ENCODE assay signal across 1 cellular context in the genomic region with DNA sequence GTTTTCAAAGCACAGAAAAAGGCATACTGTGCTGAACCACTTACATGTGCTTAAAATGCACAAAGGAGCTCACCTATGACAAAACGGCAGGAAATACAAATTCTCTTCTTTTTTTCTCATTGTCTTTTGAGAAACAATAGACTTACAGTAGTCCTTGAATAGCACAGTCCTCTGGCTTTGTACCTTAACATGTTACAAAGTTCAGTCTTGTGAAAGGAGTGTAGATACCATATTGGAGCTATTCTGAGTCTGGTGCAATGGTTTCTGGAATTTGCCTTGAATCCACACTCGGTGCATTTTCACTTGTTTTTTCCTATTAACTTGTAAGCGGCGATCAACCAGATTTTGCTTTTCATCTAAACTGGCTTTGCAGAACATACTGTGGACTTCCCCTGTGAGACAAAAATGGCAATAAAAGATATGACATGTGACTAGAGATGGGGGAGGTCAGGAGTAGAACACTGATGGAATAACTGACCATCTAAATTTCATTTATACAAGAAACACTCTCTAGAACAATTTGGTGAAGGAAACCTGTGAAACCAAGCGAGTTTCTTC.
TF ChIP-seq lines count a peak whose summit lies in the region.

No MANE protein-coding gene starts in this region.

TF ChIP-seq in HepG2, 621 proteins besides CTCF, POLR2A, EP300 and RAD21 (continued from another document):
- TF ChIP-seq, protein P1, sequence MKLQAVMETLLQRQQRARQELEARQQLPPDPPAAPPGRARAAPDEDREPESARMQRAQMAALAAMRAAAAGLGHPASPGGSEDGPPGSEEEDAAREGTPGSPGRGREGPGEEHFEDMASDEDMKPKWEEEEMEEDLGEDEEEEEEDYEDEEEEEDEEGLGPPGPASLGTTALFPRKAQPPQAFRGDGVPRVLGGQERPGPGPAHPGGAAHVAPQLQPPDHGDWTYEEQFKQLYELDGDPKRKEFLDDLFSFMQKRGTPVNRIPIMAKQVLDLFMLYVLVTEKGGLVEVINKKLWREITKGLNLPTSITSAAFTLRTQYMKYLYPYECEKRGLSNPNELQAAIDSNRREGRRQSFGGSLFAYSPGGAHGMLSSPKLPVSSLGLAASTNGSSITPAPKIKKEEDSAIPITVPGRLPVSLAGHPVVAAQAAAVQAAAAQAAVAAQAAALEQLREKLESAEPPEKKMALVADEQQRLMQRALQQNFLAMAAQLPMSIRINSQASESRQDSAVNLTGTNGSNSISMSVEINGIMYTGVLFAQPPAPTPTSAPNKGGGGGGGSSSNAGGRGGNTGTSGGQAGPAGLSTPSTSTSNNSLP (IDR thresholded peaks at IDR 0.05; ENCODE audit: low read depth, low read length), result no peak
- TF ChIP-seq, protein P2, sequence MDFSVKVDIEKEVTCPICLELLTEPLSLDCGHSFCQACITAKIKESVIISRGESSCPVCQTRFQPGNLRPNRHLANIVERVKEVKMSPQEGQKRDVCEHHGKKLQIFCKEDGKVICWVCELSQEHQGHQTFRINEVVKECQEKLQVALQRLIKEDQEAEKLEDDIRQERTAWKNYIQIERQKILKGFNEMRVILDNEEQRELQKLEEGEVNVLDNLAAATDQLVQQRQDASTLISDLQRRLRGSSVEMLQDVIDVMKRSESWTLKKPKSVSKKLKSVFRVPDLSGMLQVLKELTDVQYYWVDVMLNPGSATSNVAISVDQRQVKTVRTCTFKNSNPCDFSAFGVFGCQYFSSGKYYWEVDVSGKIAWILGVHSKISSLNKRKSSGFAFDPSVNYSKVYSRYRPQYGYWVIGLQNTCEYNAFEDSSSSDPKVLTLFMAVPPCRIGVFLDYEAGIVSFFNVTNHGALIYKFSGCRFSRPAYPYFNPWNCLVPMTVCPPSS (IDR thresholded peaks at IDR 0.05), result no peak
- TF ChIP-seq FOXA1 (IDR thresholded peaks at IDR 0.05) (no peak), FOXA1 (CRISPR knock-in tag; IDR thresholded peaks at IDR 0.05) (0 out of 2 replicates have a peak, but pooled peaks have one; percentile 13), FOXA3 (CRISPR knock-in tag; IDR thresholded peaks at IDR 0.05) (0 out of 2 replicates have a peak, but pooled peaks have one; percentile 7), HNF4G (IDR thresholded peaks at IDR 0.05; ENCODE audit: borderline replicate concordance, low read depth, low read length) (peak; percentile 53; the same call in 1 of the 2 replicates), HNF4G (CRISPR knock-in tag; IDR thresholded peaks at IDR 0.05; ENCODE audit: borderline replicate concordance, low read depth) (no peak), ZNF746 (CRISPR knock-in tag; IDR thresholded peaks at IDR 0.05) (no peak), NCOR1 (IDR thresholded peaks at IDR 0.05; ENCODE audit: borderline replicate concordance, low read length) (peak; percentile 67; the same call in 1 of the 2 replicates), SOX6 (IDR thresholded peaks at IDR 0.05) (no peak), SOX6 (CRISPR knock-in tag; IDR thresholded peaks at IDR 0.05) (peak; percentile 93), GATAD2A (CRISPR knock-in tag; IDR thresholded peaks at IDR 0.05) (peak; percentile 52), HNF4A (CRISPR knock-in tag; IDR thresholded peaks at IDR 0.05) (peak; percentile 89), SAP130 (CRISPR knock-in tag; IDR thresholded peaks at IDR 0.05; ENCODE audit: low read depth) (no peak), SOX13 (IDR thresholded peaks at IDR 0.05) (peak; percentile 92), SOX13 (CRISPR knock-in tag; conservative IDR thresholded peaks at IDR 0.05 in 1 of 2, IDR thresholded peaks at IDR 0.05 in 1 of 2) (peak in 1 of 2 experiments; percentile 98; a peak in 2 of 4 replicates), CEBPB (IDR thresholded peaks at IDR 0.05; ENCODE audit: borderline replicate concordance, low read depth, low read length) (peak; percentile 73), SOX5 (CRISPR knock-in tag; IDR thresholded peaks at IDR 0.05; ENCODE audit: borderline replicate concordance) (peak; percentile 99), ZNF644 (CRISPR knock-in tag; IDR thresholded peaks at IDR 0.05; ENCODE audit: low read depth) (peak; percentile 87; the same call in 1 of the 2 replicates), FOXJ3 (CRISPR knock-in tag; IDR thresholded peaks at IDR 0.05; ENCODE audit: borderline replicate concordance) (peak; percentile 61; the same call in 1 of the 2 replicates), CEBPG (CRISPR knock-in tag; IDR thresholded peaks at IDR 0.05) (peak; percentile 36; the same call in 1 of the 2 replicates)
- TF ChIP-seq, protein P3, sequence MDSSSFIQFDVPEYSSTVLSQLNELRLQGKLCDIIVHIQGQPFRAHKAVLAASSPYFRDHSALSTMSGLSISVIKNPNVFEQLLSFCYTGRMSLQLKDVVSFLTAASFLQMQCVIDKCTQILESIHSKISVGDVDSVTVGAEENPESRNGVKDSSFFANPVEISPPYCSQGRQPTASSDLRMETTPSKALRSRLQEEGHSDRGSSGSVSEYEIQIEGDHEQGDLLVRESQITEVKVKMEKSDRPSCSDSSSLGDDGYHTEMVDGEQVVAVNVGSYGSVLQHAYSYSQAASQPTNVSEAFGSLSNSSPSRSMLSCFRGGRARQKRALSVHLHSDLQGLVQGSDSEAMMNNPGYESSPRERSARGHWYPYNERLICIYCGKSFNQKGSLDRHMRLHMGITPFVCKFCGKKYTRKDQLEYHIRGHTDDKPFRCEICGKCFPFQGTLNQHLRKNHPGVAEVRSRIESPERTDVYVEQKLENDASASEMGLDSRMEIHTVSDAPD (CRISPR knock-in tag; IDR thresholded peaks at IDR 0.05), result 0 out of 2 replicates have a peak, but pooled peaks have one; percentile 31
- TF ChIP-seq, protein P4, sequence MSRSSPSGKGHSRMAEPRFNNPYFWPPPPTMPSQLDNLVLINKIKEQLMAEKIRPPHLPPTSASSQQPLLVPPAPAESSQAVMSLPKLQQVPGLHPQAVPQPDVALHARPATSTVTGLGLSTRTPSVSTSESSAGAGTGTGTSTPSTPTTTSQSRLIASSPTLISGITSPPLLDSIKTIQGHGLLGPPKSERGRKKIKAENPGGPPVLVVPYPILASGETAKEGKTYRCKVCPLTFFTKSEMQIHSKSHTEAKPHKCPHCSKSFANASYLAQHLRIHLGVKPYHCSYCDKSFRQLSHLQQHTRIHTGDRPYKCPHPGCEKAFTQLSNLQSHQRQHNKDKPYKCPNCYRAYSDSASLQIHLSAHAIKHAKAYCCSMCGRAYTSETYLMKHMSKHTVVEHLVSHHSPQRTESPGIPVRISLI (CRISPR knock-in tag; IDR thresholded peaks at IDR 0.05; ENCODE audit: borderline replicate concordance), result peak; percentile 41; the same call in 1 of the 2 replicates
- TF ChIP-seq, protein P5, sequence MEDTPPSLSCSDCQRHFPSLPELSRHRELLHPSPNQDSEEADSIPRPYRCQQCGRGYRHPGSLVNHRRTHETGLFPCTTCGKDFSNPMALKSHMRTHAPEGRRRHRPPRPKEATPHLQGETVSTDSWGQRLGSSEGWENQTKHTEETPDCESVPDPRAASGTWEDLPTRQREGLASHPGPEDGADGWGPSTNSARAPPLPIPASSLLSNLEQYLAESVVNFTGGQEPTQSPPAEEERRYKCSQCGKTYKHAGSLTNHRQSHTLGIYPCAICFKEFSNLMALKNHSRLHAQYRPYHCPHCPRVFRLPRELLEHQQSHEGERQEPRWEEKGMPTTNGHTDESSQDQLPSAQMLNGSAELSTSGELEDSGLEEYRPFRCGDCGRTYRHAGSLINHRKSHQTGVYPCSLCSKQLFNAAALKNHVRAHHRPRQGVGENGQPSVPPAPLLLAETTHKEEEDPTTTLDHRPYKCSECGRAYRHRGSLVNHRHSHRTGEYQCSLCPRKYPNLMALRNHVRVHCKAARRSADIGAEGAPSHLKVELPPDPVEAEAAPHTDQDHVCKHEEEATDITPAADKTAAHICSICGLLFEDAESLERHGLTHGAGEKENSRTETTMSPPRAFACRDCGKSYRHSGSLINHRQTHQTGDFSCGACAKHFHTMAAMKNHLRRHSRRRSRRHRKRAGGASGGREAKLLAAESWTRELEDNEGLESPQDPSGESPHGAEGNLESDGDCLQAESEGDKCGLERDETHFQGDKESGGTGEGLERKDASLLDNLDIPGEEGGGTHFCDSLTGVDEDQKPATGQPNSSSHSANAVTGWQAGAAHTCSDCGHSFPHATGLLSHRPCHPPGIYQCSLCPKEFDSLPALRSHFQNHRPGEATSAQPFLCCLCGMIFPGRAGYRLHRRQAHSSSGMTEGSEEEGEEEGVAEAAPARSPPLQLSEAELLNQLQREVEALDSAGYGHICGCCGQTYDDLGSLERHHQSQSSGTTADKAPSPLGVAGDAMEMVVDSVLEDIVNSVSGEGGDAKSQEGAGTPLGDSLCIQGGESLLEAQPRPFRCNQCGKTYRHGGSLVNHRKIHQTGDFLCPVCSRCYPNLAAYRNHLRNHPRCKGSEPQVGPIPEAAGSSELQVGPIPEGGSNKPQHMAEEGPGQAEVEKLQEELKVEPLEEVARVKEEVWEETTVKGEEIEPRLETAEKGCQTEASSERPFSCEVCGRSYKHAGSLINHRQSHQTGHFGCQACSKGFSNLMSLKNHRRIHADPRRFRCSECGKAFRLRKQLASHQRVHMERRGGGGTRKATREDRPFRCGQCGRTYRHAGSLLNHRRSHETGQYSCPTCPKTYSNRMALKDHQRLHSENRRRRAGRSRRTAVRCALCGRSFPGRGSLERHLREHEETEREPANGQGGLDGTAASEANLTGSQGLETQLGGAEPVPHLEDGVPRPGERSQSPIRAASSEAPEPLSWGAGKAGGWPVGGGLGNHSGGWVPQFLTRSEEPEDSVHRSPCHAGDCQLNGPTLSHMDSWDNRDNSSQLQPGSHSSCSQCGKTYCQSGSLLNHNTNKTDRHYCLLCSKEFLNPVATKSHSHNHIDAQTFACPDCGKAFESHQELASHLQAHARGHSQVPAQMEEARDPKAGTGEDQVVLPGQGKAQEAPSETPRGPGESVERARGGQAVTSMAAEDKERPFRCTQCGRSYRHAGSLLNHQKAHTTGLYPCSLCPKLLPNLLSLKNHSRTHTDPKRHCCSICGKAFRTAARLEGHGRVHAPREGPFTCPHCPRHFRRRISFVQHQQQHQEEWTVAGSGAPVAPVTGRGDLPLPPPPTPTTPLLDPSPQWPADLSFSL (CRISPR knock-in tag; IDR thresholded peaks at IDR 0.05), result no peak
